In genomic region chr2:39511786-39512433, GRCh38 we compare ENCODE assay signal across 13 cellular contexts.
DNase-seq lines count a peak whose midpoint lies in the region; ATAC-seq and TF ChIP-seq lines count a peak whose summit lies in the region.
"Had no signal": no experiment of that assay in that cellular context is flagged by ENCODE, and none has a peak within 500 bp of the region (broad histone marks: within the 10 kb centered on the region; RNA-seq: fewer than 3 reads in every experiment).

No MANE protein-coding gene starts in this region.

- no peak overlapping the region for H3K4me3 Mint-ChIP-seq in activated T-cell treated with anti-CD3 and anti-CD28 coated beads, Interleukin-2, amount 50 U/mL, for 4 hours
- no peak overlapping the region for H3K4me3 Mint-ChIP-seq in Calu3 (ENCODE audit: low read depth, unreplicated experiment)
- H3K4me3 Mint-ChIP-seq: memory B cell had no signal

- TF ChIP-seq CTCF in brain microvascular endothelial cell (IDR thresholded peaks at IDR 0.05; ENCODE audit: low read depth, low read length, missing control alignments): no peak
- TF ChIP-seq CTCF in mucosa of descending colon (IDR thresholded peaks at IDR 0.05): no peak
- TF ChIP-seq CTCF in thyroid gland (IDR thresholded peaks at IDR 0.05): no peak
- no peak for TF ChIP-seq CTCF in Calu3 (IDR thresholded peaks at IDR 0.05; ENCODE audit: unreplicated experiment)

- no peak for DNase-seq in activated T-cell treated with anti-CD3 and anti-CD28 coated beads, Interleukin-2, amount 50 U/mL, for 4 hours
- DNase-seq in activated T-cell treated with anti-CD3 and anti-CD28 coated beads, Interleukin-2, amount 50 U/mL, for 48 hours: no peak
- DNase-seq in brain microvascular endothelial cell: no peak
- DNase-seq in mucosa of descending colon: peak in 1 of 3 donors; percentile 17
- DNase-seq in thyroid gland: no peak
- no peak for DNase-seq in Calu3
- no peak for DNase-seq in CD1c-positive myeloid dendritic cell (ENCODE audit: extremely low spot score)
- DNase-seq: AML-193, H7 had no signal

- whole genome bisulfite sequencing in thyroid gland, 2 donors: 61 to 78% methylated on average over 1 of the region's 1 CpG

- H3K4me1 ChIP-seq in mucosa of descending colon (ENCODE audit: low read depth) (peaks cover 11% of the 10 kb centered on the region), thyroid gland (peaks cover 70 to 81% of the 10 kb centered on the region in 2 donors)
- H3K4me1 ChIP-seq: suprapubic skin had no signal

- H3K36me3 ChIP-seq in brain microvascular endothelial cell (replicated peaks) (no peaks in the 10 kb centered on the region), mucosa of descending colon (ENCODE audit: low read depth) (no peaks in the 10 kb centered on the region), thyroid gland (no peaks in the 10 kb centered on the region)
- H3K36me3 ChIP-seq: SJSA1, suprapubic skin had no signal

- H3K27ac Mint-ChIP-seq in Calu3 (ENCODE audit: unreplicated experiment): no peak overlapping the region
- H3K27ac Mint-ChIP-seq: memory B cell had no signal

- CTCF ChIA-PET in Calu3 (lab: Charles Lee): interaction anchor here (0.6 to 1.4 kb wide), 2 partner anchors 11 to 190 kb away, joined by 3 to 4 read pairs; no protein-coding TSS in a partner anchor

- in situ Hi-C loops in brain microvascular endothelial cell (cut with HindIII; ENCODE audit: low pct_ligation_motif_present, low sequenced_read_pairs): no loop called here

- peak; percentile 8 to 9 for ATAC-seq in activated T-cell treated with anti-CD3 and anti-CD28 coated beads, Interleukin-2, amount 50 U/mL, for 4 hours
- ATAC-seq in mucosa of descending colon (peak; percentile 68), HG03432 (IDR thresholded peaks at IDR 0.05; ENCODE audit: unreplicated experiment) (no peak)

- H3K9me3 Mint-ChIP-seq in activated T-cell treated with anti-CD3 and anti-CD28 coated beads, Interleukin-2, amount 50 U/mL, for 4 hours: no peaks in the 10 kb centered on the region
- no peaks in the 10 kb centered on the region for H3K9me3 Mint-ChIP-seq in Calu3 (ENCODE audit: low read depth, unreplicated experiment)
- H3K9me3 Mint-ChIP-seq: memory B cell had no signal

- H3K9me3 ChIP-seq in mucosa of descending colon (no peaks in the 10 kb centered on the region), thyroid gland (no peaks in the 10 kb centered on the region)
- H3K9me3 ChIP-seq: SJSA1, suprapubic skin had no signal

- intact Hi-C loops in mucosa of descending colon (cut with DNase I, micrococcal nuclease) (no loop called here), thyroid gland (cut with DNase I) (no loop called here), Calu3 (cut with micrococcal nuclease; ENCODE audit: unreplicated experiment) (loop anchor here (2.0 to 5.0 kb wide), 3 partner anchors 80 to 217 kb away; no protein-coding TSS in a partner anchor)

- no peak overlapping the region for H3K4me3 ChIP-seq in brain microvascular endothelial cell (ENCODE audit: low read depth, low read length)
- no peak overlapping the region for H3K4me3 ChIP-seq in mucosa of descending colon
- no peak overlapping the region for H3K4me3 ChIP-seq in thyroid gland (replicated peaks in 1 of 3)
- H3K4me3 ChIP-seq: SJSA1, suprapubic skin had no signal

- H3K4me1 Mint-ChIP-seq in activated T-cell treated with anti-CD3 and anti-CD28 coated beads, Interleukin-2, amount 50 U/mL, for 4 hours (ENCODE audit: low read depth): peaks cover 32% of the 10 kb centered on the region
- H3K4me1 Mint-ChIP-seq in Calu3 (ENCODE audit: low read depth, unreplicated experiment): peaks cover 48% of the 10 kb centered on the region

- BruUV-seq in Calu3 (replicated peaks; lab: Mats Ljungman, UMichigan): no TSS peak

- H3K27ac ChIP-seq in brain microvascular endothelial cell (peak overlapping the region; percentile 75), thyroid gland (peak overlapping the region; percentile 69 to 80 (median 79))
- H3K27ac ChIP-seq: suprapubic skin had no signal

- no peaks in the 10 kb centered on the region for H3K27me3 ChIP-seq in brain microvascular endothelial cell (replicated peaks)
- H3K27me3 ChIP-seq in thyroid gland: no peaks in the 10 kb centered on the region
- H3K27me3 ChIP-seq: SJSA1, suprapubic skin had no signal

- H3K36me3 Mint-ChIP-seq in activated T-cell treated with anti-CD3 and anti-CD28 coated beads, Interleukin-2, amount 50 U/mL, for 4 hours (ENCODE audit: insufficient read depth): no peaks in the 10 kb centered on the region
- H3K36me3 Mint-ChIP-seq in Calu3 (ENCODE audit: insufficient read depth, unreplicated experiment): peaks cover 8% of the 10 kb centered on the region
- H3K36me3 Mint-ChIP-seq: memory B cell had no signal

- TF ChIP-seq POLR2A in thyroid gland (IDR thresholded peaks at IDR 0.05): no peak

- H3K27me3 Mint-ChIP-seq in activated T-cell treated with anti-CD3 and anti-CD28 coated beads, Interleukin-2, amount 50 U/mL, for 4 hours (ENCODE audit: low read depth): no peaks in the 10 kb centered on the region
- H3K27me3 Mint-ChIP-seq in Calu3 (ENCODE audit: unreplicated experiment): no peaks in the 10 kb centered on the region
